ENCODE assay signal across 35 cellular contexts in genomic region chr6:52900536-52900935, GRCh38. TPM values are rescaled to one million over a fixed set of nuclear protein-coding genes. Genes with fewer than 3 reads are reported as not detected.
"Had no signal": no experiment of that assay in that cellular context is flagged by ENCODE, and none has a peak within 500 bp of the region (broad histone marks: within the 10 kb centered on the region; RNA-seq: fewer than 3 reads in every experiment).

No MANE protein-coding gene starts in this region.

- H3K4me3 ChIP-seq: colonic mucosa, esophagus muscularis mucosa, gastroesophageal sphincter, heart left ventricle, hepatocyte, left lung, neural progenitor cell, prostate gland, right atrium auricular region, stomach, thyroid gland had no signal

- H3K4me2 ChIP-seq: hepatocyte, neural progenitor cell had no signal

- H2AFZ ChIP-seq: hepatocyte, neural progenitor cell had no signal

- DNase-seq: colonic mucosa; dermis blood vessel endothelial cell; effector memory CD4-positive, alpha-beta T cell; foreskin keratinocyte; heart left ventricle; left cardiac atrium; left lung; mesendoderm; midbrain; naive thymus-derived CD4-positive, alpha-beta T cell; stimulated activated CD4-positive, alpha-beta T cell treated with anti-CD3 and anti-CD28 coated beads, Interleukin-2, amount 100 ng/mL, for 24 hours; stimulated activated CD4-positive, alpha-beta T cell treated with anti-CD3 and anti-CD28 coated beads, Interleukin-4, amount 100 ng/mL, for 24 hours; stimulated activated naive CD4-positive, alpha-beta T cell treated with Interleukin-2 at 50 U/mL for 16 hours; stomach; thyroid gland had no signal

- H3K4me1 ChIP-seq: colonic mucosa, esophagus muscularis mucosa, foreskin keratinocyte, gastroesophageal sphincter, heart left ventricle, left lung, neural progenitor cell, prostate gland, right atrium auricular region, stomach, thyroid gland had no signal

- H3K36me3 ChIP-seq: colonic mucosa, esophagus muscularis mucosa, gastroesophageal sphincter, heart left ventricle, left lung, neural progenitor cell, prostate gland, right atrium auricular region, stomach, thyroid gland had no signal

- ATAC-seq: foreskin keratinocyte; gastroesophageal sphincter; heart left ventricle; left cardiac atrium; left lung; naive thymus-derived CD4-positive, alpha-beta T cell; sciatic nerve; stimulated activated effector memory CD8-positive, alpha-beta T cell treated with anti-CD3 and anti-CD28 coated beads, Interleukin-12 subunit alpha, Interleukin-12 subunit beta, amount 100 ng/mL, for 72 hours had no signal

- H3K27ac ChIP-seq: colonic mucosa, esophagus muscularis mucosa, foreskin keratinocyte, gastroesophageal sphincter, heart left ventricle, hepatocyte, left lung, neural progenitor cell, prostate gland, right atrium auricular region, stomach, thyroid gland had no signal

- H3K27me3 ChIP-seq: colonic mucosa, esophagus muscularis mucosa, gastroesophageal sphincter, heart left ventricle, hepatocyte, left lung, neural progenitor cell, right atrium auricular region, stomach, thyroid gland had no signal

- H3K79me2 ChIP-seq: hepatocyte had no signal

- H3K9me3 ChIP-seq: colonic mucosa, esophagus muscularis mucosa, heart left ventricle, left lung, prostate gland, right atrium auricular region, thyroid gland had no signal

- H3K9ac ChIP-seq: neural progenitor cell had no signal

RNA-seq across cellular contexts. Expression of gene GSTA3, which starts 9.0 kb away (rescaled TPM):
- total RNA-seq: colonic mucosa; dermis blood vessel endothelial cell; endothelial cell of umbilical vein; epithelial cell of proximal tubule; esophagus muscularis mucosa; fibroblast of lung; foreskin keratinocyte; gastroesophageal sphincter; heart left ventricle; hepatocyte; kidney epithelial cell; left cardiac atrium; lung microvascular endothelial cell; mucosa of gallbladder; naive thymus-derived CD4-positive, alpha-beta T cell; osteoblast; right atrium auricular region; sciatic nerve; skeletal muscle tissue; stomach; subcutaneous adipose tissue; temporal lobe; thyroid gland; urinary bladder had no signal
- polyA plus RNA-seq: endothelial cell of umbilical vein; fibroblast of lung; foreskin keratinocyte; heart left ventricle; hepatocyte; naive thymus-derived CD4-positive, alpha-beta T cell; urinary bladder had no signal

RNA-seq across cellular contexts. Expression of gene GSTA5, which starts 59.9 kb away (rescaled TPM):
- total RNA-seq: colonic mucosa; dermis blood vessel endothelial cell; endothelial cell of umbilical vein; epithelial cell of proximal tubule; esophagus muscularis mucosa; fibroblast of lung; foreskin keratinocyte; gastroesophageal sphincter; heart left ventricle; hepatocyte; kidney epithelial cell; left cardiac atrium; left lung; lower leg skin; lung microvascular endothelial cell; mucosa of gallbladder; naive thymus-derived CD4-positive, alpha-beta T cell; osteoblast; prostate gland; right atrium auricular region; sciatic nerve; skeletal muscle tissue; stomach; subcutaneous adipose tissue; temporal lobe; thyroid gland; urinary bladder had no signal
- polyA plus RNA-seq: endothelial cell of umbilical vein; fibroblast of lung; foreskin keratinocyte; heart left ventricle; hepatocyte; naive thymus-derived CD4-positive, alpha-beta T cell; stomach; urinary bladder had no signal
